In the genomic region with DNA sequence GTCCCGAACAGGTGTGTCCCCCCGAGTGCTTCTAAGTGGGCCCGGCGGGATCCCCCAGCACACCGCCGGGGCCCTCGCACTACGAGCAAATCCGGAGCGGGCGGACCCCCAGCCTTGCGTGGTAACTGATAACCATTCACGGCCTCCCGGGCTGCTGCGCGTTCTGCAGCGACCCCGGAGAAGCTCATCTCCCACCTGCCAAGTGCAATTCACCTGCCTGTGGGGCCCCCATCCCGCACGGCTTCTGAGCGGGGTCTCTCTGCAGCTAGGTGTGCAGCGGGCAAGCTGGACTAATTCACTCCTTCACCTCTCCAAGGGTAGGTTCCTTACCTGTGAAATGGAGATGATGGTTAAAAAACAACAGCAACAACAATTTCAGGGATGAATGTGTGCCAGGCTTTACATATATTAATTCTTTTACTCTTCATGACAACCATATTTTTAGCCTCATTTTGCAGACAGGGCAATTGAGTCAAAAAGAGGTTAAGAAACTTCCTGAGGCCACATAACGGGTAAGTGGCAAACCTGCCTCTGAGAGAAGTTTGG, we compare ENCODE assay signal across 8 cellular contexts. TPM values are rescaled to one million over a fixed set of nuclear protein-coding genes. Genes with fewer than 3 reads are reported as not detected.
A peak's percentile ranks its signal among the peaks of the same experiment; 100 is the strongest.
DNase-seq lines count a peak whose midpoint lies in the region; ATAC-seq, FAIRE-seq and TF ChIP-seq lines count a peak whose summit lies in the region.

No MANE protein-coding gene starts in this region.

- H3K27ac ChIP-seq in H1 (ENCODE audit: low read depth, low read length) (peak overlapping the region; percentile 22; the same call in 1 of the 2 replicates), trophoblast cell (ENCODE audit: low read depth, low read length) (no peak overlapping the region)

- WGBS in H1 (ENCODE audit: extremely low coverage in 1 of 2, insufficient coverage in 1 of 2, insufficient read length in 1 of 2, insufficient replicate concordance in 2 of 2, low coverage in 1 of 2, low lambda C conversion rate in 2 of 2, missing lambda C conversion rate in 1 of 2), 2 experiments = 2% methylated on average over 22 of the region's 23 CpGs; no CpG with 5 or more reads in 1 of the 2 experiments
- WGBS in trophoblast cell (ENCODE audit: extremely low coverage, insufficient coverage, insufficient read length) = no CpG with 5 or more reads among the region's 23 CpGs

- H3K9ac ChIP-seq in H1 (replicated peaks in 1 of 4; ENCODE audit: extremely low read depth in 1 of 4, low read depth in 3 of 4, low read length in 3 of 4) (peak overlapping the region in 3 of 4 experiments; percentile 10 to 49 (median 16); a peak in 5 of 7 replicates), trophoblast cell (ENCODE audit: low read length) (peak overlapping the region; percentile 8)

- ATAC-seq in activated CD4-positive, alpha-beta T cell treated with anti-CD3 and anti-CD28 coated beads for 36 hours = no peak

- H3K9me3 ChIP-seq in H1 (ENCODE audit: insufficient read depth in 2 of 2, low read depth in 1 of 2, low read length in 1 of 2) (no peaks in the 10 kb centered on the region), trophoblast cell (ENCODE audit: insufficient read depth, low read depth, low read length) (peaks cover 4% of the 10 kb centered on the region)

- H3K36me3 ChIP-seq in H1 (ENCODE audit: control insufficient read depth in 2 of 4, insufficient read depth in 4 of 4, low read length in 3 of 4) (peaks cover 0 to 38% (median 15%) of the 10 kb centered on the region in 4 experiments; a peak in 6 of 8 replicates), trophoblast cell (ENCODE audit: control insufficient read depth in 1 of 2, insufficient read depth in 2 of 2, low read length in 2 of 2) (no peaks in the 10 kb centered on the region)

- no peaks in the 10 kb centered on the region for H3K9me3 Mint-ChIP-seq in activated CD4-positive, alpha-beta T cell treated with anti-CD3 and anti-CD28 coated beads for 36 hours (ENCODE audit: low read depth)

- H2BK120ac ChIP-seq in H1 (replicated peaks; ENCODE audit: low read depth, low read length) = peak overlapping the region; percentile 59
- H2BK120ac ChIP-seq in trophoblast cell (ENCODE audit: insufficient read depth, low read length, poor library complexity) = peak overlapping the region; percentile 14

- H3K79me1 ChIP-seq in H1 (ENCODE audit: low read depth, low read length) (no peaks in the 10 kb centered on the region; the same call in 1 of the 2 replicates), trophoblast cell (ENCODE audit: low read length) (peaks cover 11% of the 10 kb centered on the region)

- peak overlapping the region; percentile 83; the same call in 1 of the 2 replicates for H2BK5ac ChIP-seq in H1 (ENCODE audit: low read depth, low read length)
- H2BK5ac ChIP-seq in trophoblast cell (ENCODE audit: low read depth, low read length, poor library complexity) = no peak overlapping the region

- H4K8ac ChIP-seq in H1 (ENCODE audit: extremely low read depth, insufficient read depth, low read length) = peak overlapping the region; percentile 63
- peak overlapping the region; percentile 3 for H4K8ac ChIP-seq in trophoblast cell (ENCODE audit: low read depth, low read length)

- no peak overlapping the region for H3K27ac Mint-ChIP-seq in activated CD4-positive, alpha-beta T cell treated with anti-CD3 and anti-CD28 coated beads for 36 hours

- TF ChIP-seq EP300 in H1 (IDR thresholded peaks at IDR 0.05; ENCODE audit: borderline replicate concordance in 1 of 2, low read depth in 2 of 2, low read length in 2 of 2) = no peak

- peak overlapping the region; percentile 93 for H4K5ac ChIP-seq in H1 (ENCODE audit: insufficient read length, low read depth, low read length)

- peaks cover 48% of the 10 kb centered on the region for H3K27me3 Mint-ChIP-seq in activated CD4-positive, alpha-beta T cell treated with anti-CD3 and anti-CD28 coated beads for 36 hours

- H3K27me3 ChIP-seq in H1 (replicated peaks in 1 of 4; ENCODE audit: control insufficient read depth in 3 of 4, extremely low read depth in 1 of 4, insufficient read depth in 3 of 4, low read length in 3 of 4) = no peaks in the 10 kb centered on the region
- H3K27me3 ChIP-seq in trophoblast cell (ENCODE audit: insufficient read depth, low read length) = peaks cover 7% of the 10 kb centered on the region

- H2AFZ ChIP-seq in H1 (ENCODE audit: low read length) (no peak overlapping the region), trophoblast cell (ENCODE audit: insufficient read depth, low read length, poor library complexity) (peak overlapping the region; percentile 2)

- H3K18ac ChIP-seq in H1 (ENCODE audit: extremely low read depth, low read length) (peak overlapping the region; percentile 95), trophoblast cell (ENCODE audit: low read length) (peak overlapping the region; percentile 48)

- peak overlapping the region; percentile 89 for H2BK20ac ChIP-seq in H1 (ENCODE audit: low read length)

- H3K23me2 ChIP-seq in H1 (ENCODE audit: low read depth, low read length) = peaks cover 32% of the 10 kb centered on the region

- H4K20me1 ChIP-seq in H1 (replicated peaks in 1 of 2; ENCODE audit: control insufficient read depth in 1 of 2, insufficient read depth in 2 of 2, low read length in 2 of 2) = peaks cover 28 to 31% of the 10 kb centered on the region in 2 experiments

- H4K12ac ChIP-seq in trophoblast cell (ENCODE audit: low read depth, low read length) = no peak overlapping the region

- H3K4me3 ChIP-seq in H1 (ENCODE audit: extremely low read depth in 1 of 4, insufficient read depth in 2 of 4, low read depth in 3 of 4, low read length in 4 of 4) (peak overlapping the region; percentile 48 to 63 (median 54)), trophoblast cell (ENCODE audit: low read depth, low read length) (peak overlapping the region; percentile 62)

- H3K4me1 ChIP-seq in H1 (replicated peaks in 1 of 4; ENCODE audit: control insufficient read depth in 3 of 4, insufficient read depth in 4 of 4, low read length in 3 of 4) = peaks cover 4 to 22% (median 14%) of the 10 kb centered on the region in 4 experiments
- peaks cover 25 to 39% of the 10 kb centered on the region in 2 experiments for H3K4me1 ChIP-seq in trophoblast cell (ENCODE audit: control insufficient read depth in 1 of 2, insufficient read depth in 2 of 2, low read length in 2 of 2)

- H3K4me3 Mint-ChIP-seq in activated CD4-positive, alpha-beta T cell treated with anti-CD3 and anti-CD28 coated beads for 36 hours = peak overlapping the region; percentile 40

- no peak for DNase-seq in activated CD4-positive, alpha-beta T cell treated with anti-CD3 and anti-CD28 coated beads for 36 hours
- no peak for DNase-seq in activated CD4-positive, alpha-beta T cell treated with anti-CD3 and anti-CD28 coated beads, Interleukin-2, amount 50 U/mL, for 1 hour
- DNase-seq in NCI-H1105 (lab: John Stamatoyannopoulos, UW) = peak; percentile 47
- DNase-seq in H1 (ENCODE audit: low read depth in 1 of 2, low spot score in 2 of 2) = peak in 1 of 2 experiments; percentile 83
- no peak for DNase-seq in trophoblast cell
- no peak for DNase-seq in DMS114 treated with DMSO at 0.1 percent for 48 hours (lab: John Stamatoyannopoulos, UW; ENCODE audit: unreplicated experiment)
- DNase-seq in cerebellum (ENCODE audit: low spot score) = no peak
- no peak for DNase-seq in NCI-H2196 treated with DMSO at 0.1 percent for 48 hours (lab: John Stamatoyannopoulos, UW; ENCODE audit: unreplicated experiment)

- no peak overlapping the region for H3K14ac ChIP-seq in H1 (ENCODE audit: insufficient read length)
- H3K14ac ChIP-seq in trophoblast cell (ENCODE audit: low read length) = peak overlapping the region; percentile 25

- FAIRE-seq in H1 (lab: Jason Lieb, UNC) = no peak

- H2AK5ac ChIP-seq in H1 (ENCODE audit: low read depth, low read length) = no peak overlapping the region
- no peak overlapping the region for H2AK5ac ChIP-seq in trophoblast cell (ENCODE audit: low read length)

- POLR2A ChIA-PET in activated CD4-positive, alpha-beta T cell treated with anti-CD3 and anti-CD28 coated beads for 36 hours (lab: Charles Lee) = interaction anchor here (0.6 kb wide), 1 partner anchor 10 kb away, joined by 5 read pairs; no protein-coding TSS in a partner anchor
- POLR2A ChIA-PET in H1 (lab: Charles Lee; ENCODE audit: partially characterized antibody) = interaction anchor here (1.0 to 4.5 kb wide), 14 partner anchors 9 to 217 kb away, joined by 3 to 54 read pairs (median 4); no protein-coding TSS in a partner anchor

- intact Hi-C loops in activated CD4-positive, alpha-beta T cell treated with anti-CD3 and anti-CD28 coated beads for 36 hours (cut with DNase I, micrococcal nuclease) = loop anchor here in 1 of 2 experiments (1.0 kb wide), 1 partner anchor 49 kb away; no protein-coding TSS in a partner anchor

- H3K79me2 ChIP-seq in H1 (ENCODE audit: control insufficient read depth in 1 of 2, insufficient read depth in 2 of 2, low read length in 2 of 2) (peaks cover 43 to 56% of the 10 kb centered on the region in 2 experiments), trophoblast cell (ENCODE audit: control insufficient read depth, insufficient read depth, low read length, poor library complexity) (peaks cover 13% of the 10 kb centered on the region)

- H3K56ac ChIP-seq in H1 (replicated peaks; ENCODE audit: insufficient read length, low read depth, low read length) = peak overlapping the region; percentile 77

- H3K23ac ChIP-seq in H1 (ENCODE audit: insufficient read length) (no peak overlapping the region), trophoblast cell (ENCODE audit: low read length) (no peak overlapping the region)

- H3K4me2 ChIP-seq in H1 (ENCODE audit: insufficient read depth in 1 of 2, low read depth in 2 of 2, low read length in 2 of 2) (peak overlapping the region; percentile 74 to 80), trophoblast cell (ENCODE audit: low read length) (peak overlapping the region; percentile 95)

- no peak overlapping the region for H2BK15ac ChIP-seq in H1 (ENCODE audit: low read length)

- H2BK12ac ChIP-seq in H1 (ENCODE audit: low read depth, low read length) = peak overlapping the region; percentile 91; the same call in 1 of the 2 replicates
- H2BK12ac ChIP-seq in trophoblast cell (ENCODE audit: low read length) = peak overlapping the region; percentile 19

- CTCF ChIA-PET in activated CD4-positive, alpha-beta T cell treated with anti-CD3 and anti-CD28 coated beads for 36 hours (lab: Charles Lee) = no interaction called here
- CTCF ChIA-PET in H1 (lab: Charles Lee; ENCODE audit: partially characterized antibody) = interaction anchor here (0.8 to 3.1 kb wide), 9 partner anchors 9 to 101 kb away, joined by 3 to 26 read pairs (median 3); no protein-coding TSS in a partner anchor

- peaks cover 8% of the 10 kb centered on the region for H3K4me1 Mint-ChIP-seq in activated CD4-positive, alpha-beta T cell treated with anti-CD3 and anti-CD28 coated beads for 36 hours

- H3K4ac ChIP-seq in H1 (replicated peaks; ENCODE audit: insufficient read length, low read depth, low read length) = peak overlapping the region; percentile 86
- H3K4ac ChIP-seq in trophoblast cell (ENCODE audit: low read depth, low read length) = no peak overlapping the region

- no peak for TF ChIP-seq POLR2A in H1 (IDR thresholded peaks at IDR 0.05; ENCODE audit: control extremely low read depth in 1 of 2, low read depth in 2 of 2, low read length in 2 of 2)

- no peaks in the 10 kb centered on the region for H3K36me3 Mint-ChIP-seq in activated CD4-positive, alpha-beta T cell treated with anti-CD3 and anti-CD28 coated beads for 36 hours (ENCODE audit: low read depth)

- TF ChIP-seq RAD21 in H1 (IDR thresholded peaks at IDR 0.05 in 1 of 2, conservative IDR thresholded peaks at IDR 0.05 in 1 of 2; ENCODE audit: low read depth in 2 of 2, low read length in 2 of 2) = no peak

- TF ChIP-seq CTCF in H1 (IDR thresholded peaks at IDR 0.05; ENCODE audit: control extremely low read depth in 1 of 3, insufficient read depth in 1 of 3, low read depth in 1 of 3, low read length in 3 of 3) = no peak

- H4K91ac ChIP-seq in H1 (replicated peaks; ENCODE audit: insufficient read length, low read length) (peak overlapping the region; percentile 86), trophoblast cell (ENCODE audit: low read depth, low read length) (peak overlapping the region; percentile 57)

RNA-seq across cellular contexts. Expression of a gene that starts 0.6 kb away (rescaled TPM):
- total RNA-seq in activated CD4-positive, alpha-beta T cell treated with anti-CD3 and anti-CD28 coated beads for 36 hours = under 1 TPM; 0.48 to 0.49 TPM
- total RNA-seq in H1 (2021; fragmentation: NEBNext Ultra II Directional; extraction: Animal tissue kit (Norgen Biotek cat#: 25700)) = 925 and 945 TPM in 2 replicates
- 638 and 872 TPM in 2 replicates for polyA plus RNA-seq in H1 (2011; rRNA removed)
- 613 TPM for polyA plus RNA-seq in H1 (2011; cell fraction: cytosol; rRNA removed)
- 1,168 TPM for polyA plus RNA-seq in H1 (2011; cell fraction: nucleus; rRNA removed)
- polyA plus RNA-seq in H1 (2012, experiment 1 of 2) = 630 to 776 TPM (median 695 TPM) in 4 replicates
- polyA plus RNA-seq in H1 (2012, experiment 2 of 2) = 245 TPM
- polyA plus RNA-seq in H1 (2013, experiment 1 of 2) = 1,216 TPM
- 1,270 TPM for polyA plus RNA-seq in H1 (2013, experiment 2 of 2)
- 937 and 993 TPM in 2 replicates for polyA minus RNA-seq in H1 (2011; rRNA and poly(A)+ RNA removed)
- polyA minus RNA-seq in H1 (2011; cell fraction: cytosol; rRNA and poly(A)+ RNA removed) = 707 TPM
- polyA minus RNA-seq in H1 (2011; cell fraction: nucleus; rRNA and poly(A)+ RNA removed) = 436 TPM
- polyA plus RNA-seq in trophoblast cell (2013) = 124 and 125 TPM in 2 replicates
- total RNA-seq in cerebellum = 17.1 TPM

Comparison
In these comparisons a context has a peak if more than half of its experiments do, and no peak if none do; other contexts are left out.
1. RNA of a gene that starts 0.6 kb away (total RNA-seq): 925 to 945 TPM in H1; 17.1 TPM in cerebellum (single experiment) and 0.48 to 0.49 TPM in activated CD4-positive, alpha-beta T cell treated with anti-CD3 and anti-CD28 coated beads for 36 hours; every median in the first group is over 10 times any median in the second.